In genomic region chr6:36098920-36099647, GRCh38 we compare ENCODE assay signal across 15 cellular contexts. TPM values are rescaled to one million over a fixed set of nuclear protein-coding genes. Genes with fewer than 3 reads are reported as not detected.
DNase-seq lines count a peak whose midpoint lies in the region; ATAC-seq, FAIRE-seq and TF ChIP-seq lines count a peak whose summit lies in the region.
"Had no signal": no experiment of that assay in that cellular context is flagged by ENCODE, and none has a peak within 500 bp of the region (broad histone marks: within the 10 kb centered on the region; RNA-seq: fewer than 3 reads in every experiment).

No MANE protein-coding gene starts in this region.

- no peak for FAIRE-seq in small intestine (lab: Jason Lieb, UNC)

- H3K9me3 Mint-ChIP-seq in activated CD8-positive, alpha-beta memory T cell treated with anti-CD3 and anti-CD28 coated beads, Interleukin-2, amount 10 ng/mL, durations not matched to agents 7 days and 5 days (ENCODE audit: low read depth), result no peaks in the 10 kb centered on the region
- no peaks in the 10 kb centered on the region for H3K9me3 Mint-ChIP-seq in activated CD8-positive, alpha-beta T cell treated with anti-CD3 and anti-CD28 coated beads for 36 hours
- no peaks in the 10 kb centered on the region for H3K9me3 Mint-ChIP-seq in stimulated activated effector memory CD8-positive, alpha-beta T cell treated with anti-CD3 and anti-CD28 coated beads, Interleukin-12 subunit alpha, Interleukin-12 subunit beta, amount 100 ng/mL, for 72 hours

- H3K9me3 ChIP-seq in heart right ventricle, result no peaks in the 10 kb centered on the region
- no peaks in the 10 kb centered on the region for H3K9me3 ChIP-seq in MM.1S (replicated peaks; ENCODE audit: insufficient read depth, low read length)
- H3K9me3 ChIP-seq in small intestine (ENCODE audit: control insufficient read depth, low read depth), result no peaks in the 10 kb centered on the region
- H3K9me3 ChIP-seq: adrenal gland had no signal

- intact Hi-C loops in activated CD8-positive, alpha-beta T cell treated with anti-CD3 and anti-CD28 coated beads for 36 hours (cut with micrococcal nuclease), result no loop called here
- intact Hi-C loops in heart right ventricle (cut with DNase I), result loop anchor here in 3 of 10 donors (5.0 to 10.0 kb wide), 3 partner anchors 344 to 574 kb away; no protein-coding TSS in a partner anchor

- no peaks in the 10 kb centered on the region for H3K27me3 Mint-ChIP-seq in activated CD8-positive, alpha-beta memory T cell treated with anti-CD3 and anti-CD28 coated beads, Interleukin-2, amount 10 ng/mL, durations not matched to agents 7 days and 5 days
- H3K27me3 Mint-ChIP-seq in activated CD8-positive, alpha-beta T cell treated with anti-CD3 and anti-CD28 coated beads for 36 hours, result no peaks in the 10 kb centered on the region

- H3K27ac ChIP-seq in heart right ventricle, result peak overlapping the region in 2 of 10 donors; percentile 1 to 61
- no peak overlapping the region for H3K27ac ChIP-seq in MM.1S (ENCODE audit: low read length)
- peak overlapping the region in 1 of 2 donors; percentile 33 for H3K27ac ChIP-seq in small intestine (ENCODE audit: low read depth in 1 of 2, low read length in 1 of 2)
- H3K27ac ChIP-seq: adrenal gland, HL-60 had no signal

- H3K27me3 ChIP-seq in heart right ventricle (no peaks in the 10 kb centered on the region), MM.1S (replicated peaks; ENCODE audit: insufficient read depth, low read length) (no peaks in the 10 kb centered on the region), small intestine (ENCODE audit: control insufficient read depth in 2 of 2, insufficient read depth in 2 of 2, low read length in 2 of 2) (no peaks in the 10 kb centered on the region)
- H3K27me3 ChIP-seq: adrenal gland had no signal

- CTCF ChIA-PET in activated CD8-positive, alpha-beta memory T cell treated with anti-CD3 and anti-CD28 coated beads, Interleukin-2, amount 10 ng/mL, durations not matched to agents 7 days and 5 days (lab: Charles Lee), result interaction anchor here (0.9 to 4.1 kb wide), 3 partner anchors 21 to 108 kb away, joined by 3 to 21 read pairs (median 3); partner anchors contain the start of gene MAPK14
- CTCF ChIA-PET in activated CD8-positive, alpha-beta T cell treated with anti-CD3 and anti-CD28 coated beads for 36 hours (lab: Charles Lee), result interaction anchor here (1.0 to 11.7 kb wide), 4 partner anchors 9 to 203 kb away, joined by 3 to 230 read pairs (median 8); partner anchors contain the start of genes MAPK14 and SLC26A8

- no peak overlapping the region for H3K9ac ChIP-seq in MM.1S (ENCODE audit: low read length)

- no peak overlapping the region for H3K4me3 Mint-ChIP-seq in activated CD8-positive, alpha-beta memory T cell treated with anti-CD3 and anti-CD28 coated beads, Interleukin-2, amount 10 ng/mL, durations not matched to agents 7 days and 5 days
- H3K4me3 Mint-ChIP-seq in activated CD8-positive, alpha-beta T cell treated with anti-CD3 and anti-CD28 coated beads for 36 hours, result no peak overlapping the region
- peak overlapping the region; percentile 22 for H3K4me3 Mint-ChIP-seq in stimulated activated effector memory CD8-positive, alpha-beta T cell treated with anti-CD3 and anti-CD28 coated beads, Interleukin-12 subunit alpha, Interleukin-12 subunit beta, amount 100 ng/mL, for 72 hours

- H3K36me3 Mint-ChIP-seq in activated CD8-positive, alpha-beta memory T cell treated with anti-CD3 and anti-CD28 coated beads, Interleukin-2, amount 10 ng/mL, durations not matched to agents 7 days and 5 days, result peaks cover 17% of the 10 kb centered on the region
- H3K36me3 Mint-ChIP-seq in activated CD8-positive, alpha-beta T cell treated with anti-CD3 and anti-CD28 coated beads for 36 hours (ENCODE audit: low read depth), result peaks cover 20% of the 10 kb centered on the region
- H3K36me3 Mint-ChIP-seq in stimulated activated effector memory CD8-positive, alpha-beta T cell treated with anti-CD3 and anti-CD28 coated beads, Interleukin-12 subunit alpha, Interleukin-12 subunit beta, amount 100 ng/mL, for 72 hours, result peaks cover 33% of the 10 kb centered on the region

- H4K20me1 ChIP-seq in MM.1S (ENCODE audit: insufficient read depth, low read length), result no peaks in the 10 kb centered on the region

- no peak overlapping the region for H3K4me3 ChIP-seq in heart right ventricle
- H3K4me3 ChIP-seq in MM.1S (ENCODE audit: low read length), result no peak overlapping the region
- H3K4me3 ChIP-seq in small intestine (ENCODE audit: low read depth in 1 of 2, low read length in 2 of 2), result no peak overlapping the region
- H3K4me3 ChIP-seq: adrenal gland, lung had no signal

- 37 to 46% methylated on average over 5 of the region's 5 CpGs for WGBS in heart right ventricle, 2 donors
- 74 to 87% (median 82%) methylated on average over 5 of the region's 5 CpGs for WGBS in small intestine, 3 donors

- H3K36me3 ChIP-seq in heart right ventricle (peaks cover 0 to 69% (median 9%) of the 10 kb centered on the region in 9 donors), MM.1S (replicated peaks; ENCODE audit: insufficient read depth, low read length) (no peaks in the 10 kb centered on the region), small intestine (ENCODE audit: control insufficient read depth in 2 of 2, insufficient read depth in 2 of 2, low read length in 2 of 2) (peaks cover 0 to 9% of the 10 kb centered on the region in 2 donors)

- peak overlapping the region; percentile 66 for H3K27ac Mint-ChIP-seq in activated CD8-positive, alpha-beta memory T cell treated with anti-CD3 and anti-CD28 coated beads, Interleukin-2, amount 10 ng/mL, durations not matched to agents 7 days and 5 days
- H3K27ac Mint-ChIP-seq in activated CD8-positive, alpha-beta T cell treated with anti-CD3 and anti-CD28 coated beads for 36 hours, result peak overlapping the region; percentile 79
- peak overlapping the region; percentile 73 for H3K27ac Mint-ChIP-seq in stimulated activated effector memory CD8-positive, alpha-beta T cell treated with anti-CD3 and anti-CD28 coated beads, Interleukin-12 subunit alpha, Interleukin-12 subunit beta, amount 100 ng/mL, for 72 hours

- no peak for TF ChIP-seq CTCF in activated CD8-positive, alpha-beta T cell treated with anti-CD3 and anti-CD28 coated beads for 36 hours (IDR thresholded peaks at IDR 0.05)
- TF ChIP-seq CTCF in heart right ventricle (IDR thresholded peaks at IDR 0.05), result peak in 2 of 9 donors; percentile 11 to 16
- TF ChIP-seq CTCF in MM.1S (IDR thresholded peaks at IDR 0.05; ENCODE audit: low read length), result no peak

- ATAC-seq in activated CD8-positive, alpha-beta memory T cell treated with anti-CD3 and anti-CD28 coated beads, Interleukin-2, amount 10 ng/mL, durations not matched to agents 7 days and 5 days, result no peak
- ATAC-seq in activated CD8-positive, alpha-beta T cell treated with anti-CD3 and anti-CD28 coated beads for 36 hours, result no peak
- ATAC-seq in heart right ventricle, result peak in 6 of 8 donors; percentile 61 to 69 (median 65)
- no peak for ATAC-seq in stimulated activated effector memory CD8-positive, alpha-beta T cell treated with anti-CD3 and anti-CD28 coated beads, Interleukin-12 subunit alpha, Interleukin-12 subunit beta, amount 100 ng/mL, for 72 hours
- ATAC-seq in GM18858 (IDR thresholded peaks at IDR 0.05; ENCODE audit: unreplicated experiment), result no peak
- ATAC-seq: PC-3 had no signal

- DNase-seq in activated CD8-positive, alpha-beta memory T cell treated with anti-CD3 and anti-CD28 coated beads, Interleukin-2, amount 10 ng/mL, durations not matched to agents 7 days and 5 days, result no peak
- no peak for DNase-seq in activated CD8-positive, alpha-beta memory T cell treated with anti-CD3 and anti-CD28 coated beads, Interleukin-2, amount 50 U/mL, for 48 hours
- no peak for DNase-seq in activated CD8-positive, alpha-beta T cell treated with anti-CD3 and anti-CD28 coated beads for 36 hours
- DNase-seq in heart right ventricle (no peak), MM.1S (no peak), small intestine (no peak)
- DNase-seq in stimulated activated effector memory CD8-positive, alpha-beta T cell treated with anti-CD3 and anti-CD28 coated beads, Interleukin-12 subunit alpha, Interleukin-12 subunit beta, amount 100 ng/mL, for 72 hours (ENCODE audit: low spot score in 2 of 2), result no peak
- DNase-seq: ACHN; NCI-H1694; PC-3; stimulated activated CD8-positive, alpha-beta memory T cell treated with anti-CD3 and anti-CD28 coated beads, Interleukin-4, amount 100 ng/mL, for 48 hours had no signal

- peaks cover 26% of the 10 kb centered on the region for H3K4me1 Mint-ChIP-seq in activated CD8-positive, alpha-beta memory T cell treated with anti-CD3 and anti-CD28 coated beads, Interleukin-2, amount 10 ng/mL, durations not matched to agents 7 days and 5 days
- H3K4me1 Mint-ChIP-seq in activated CD8-positive, alpha-beta T cell treated with anti-CD3 and anti-CD28 coated beads for 36 hours (ENCODE audit: low read depth), result peaks cover 51% of the 10 kb centered on the region
- peaks cover 55% of the 10 kb centered on the region for H3K4me1 Mint-ChIP-seq in stimulated activated effector memory CD8-positive, alpha-beta T cell treated with anti-CD3 and anti-CD28 coated beads, Interleukin-12 subunit alpha, Interleukin-12 subunit beta, amount 100 ng/mL, for 72 hours

- POLR2A ChIA-PET in activated CD8-positive, alpha-beta T cell treated with anti-CD3 and anti-CD28 coated beads for 36 hours (lab: Charles Lee), result interaction anchor here (0.6 to 0.8 kb wide), 2 partner anchors 32 to 71 kb away, joined by 3 to 4 read pairs; no protein-coding TSS in a partner anchor

- no peaks in the 10 kb centered on the region for H3K9me2 ChIP-seq in MM.1S (replicated peaks; ENCODE audit: insufficient read depth, low read length)

- H2AFZ ChIP-seq in MM.1S (ENCODE audit: low read length), result no peak overlapping the region

- H3K79me2 ChIP-seq in MM.1S (ENCODE audit: low read length), result no peaks in the 10 kb centered on the region

- H3K4me1 ChIP-seq in heart right ventricle, result peaks cover 0 to 44% (median 25%) of the 10 kb centered on the region in 9 donors
- no peaks in the 10 kb centered on the region for H3K4me1 ChIP-seq in MM.1S (ENCODE audit: low read length)
- peaks cover 4 to 9% of the 10 kb centered on the region in 2 donors for H3K4me1 ChIP-seq in small intestine (ENCODE audit: control insufficient read depth in 2 of 2, insufficient read depth in 1 of 2, low read depth in 1 of 2, low read length in 1 of 2)

- H3F3A ChIP-seq in MM.1S (ENCODE audit: insufficient read depth, low read length), result no peaks in the 10 kb centered on the region

- H3K4me2 ChIP-seq in MM.1S (ENCODE audit: low read depth, low read length), result no peak overlapping the region

RNA-seq across cellular contexts. Expression of gene MAPK13, which starts 31.2 kb away (rescaled TPM):
- 10 to 100 TPM; 33.9 to 35.6 TPM for total RNA-seq in activated CD8-positive, alpha-beta memory T cell treated with anti-CD3 and anti-CD28 coated beads, Interleukin-2, amount 10 ng/mL, durations not matched to agents 7 days and 5 days
- total RNA-seq in activated CD8-positive, alpha-beta T cell treated with anti-CD3 and anti-CD28 coated beads for 36 hours, result 10 to 100 TPM; 60.4 to 60.9 TPM
- total RNA-seq in heart right ventricle, result 1 to 10 TPM in 4 of 10 donors, under 1 TPM in 6; 0.11 to 5.0 (median 0.69) TPM
- 1 to 10 TPM in 1 of 2 donors, under 1 TPM in 1; 0.95 to 1.3 TPM for polyA plus RNA-seq in heart right ventricle
- polyA plus RNA-seq in small intestine, result 100 to 1,000 TPM in 1 of 3 donors, 10 to 100 TPM in 2; 86.7 to 108 (median 95.5) TPM

Comparison
In these comparisons a context has a peak if more than half of its experiments do, and no peak if none do; other contexts are left out.
1. ATAC-seq: peak in heart right ventricle (6 of 8); none in activated CD8-positive, alpha-beta memory T cell treated with anti-CD3 and anti-CD28 coated beads, Interleukin-2, amount 10 ng/mL, durations not matched to agents 7 days and 5 days (single experiment), activated CD8-positive, alpha-beta T cell treated with anti-CD3 and anti-CD28 coated beads for 36 hours (single experiment), stimulated activated effector memory CD8-positive, alpha-beta T cell treated with anti-CD3 and anti-CD28 coated beads, Interleukin-12 subunit alpha, Interleukin-12 subunit beta, amount 100 ng/mL, for 72 hours (single experiment) and GM18858 (single experiment).
2. RNA of gene MAPK13, which starts 31.2 kb away (total RNA-seq): 60.4 to 60.9 TPM in activated CD8-positive, alpha-beta T cell treated with anti-CD3 and anti-CD28 coated beads for 36 hours and 33.9 to 35.6 TPM in activated CD8-positive, alpha-beta memory T cell treated with anti-CD3 and anti-CD28 coated beads, Interleukin-2, amount 10 ng/mL, durations not matched to agents 7 days and 5 days; 0.11 to 5.0 TPM in heart right ventricle; every median in the first group is over 4 times any median in the second.
3. Peak in every context shown above with its lines, with median percentiles within 50 percentile points of each other: H3K27ac Mint-ChIP-seq.